ENCODE assay signal across 8 cellular contexts in genomic region chr17:80101160-80101945, GRCh38. TPM values are rescaled to one million over a fixed set of nuclear protein-coding genes. Genes with fewer than 3 reads are reported as not detected.
DNase-seq lines count a peak whose midpoint lies in the region; ATAC-seq and TF ChIP-seq lines count a peak whose summit lies in the region.

Gene GAA, plus strand, starts transcription at chr17:80101581. Its CDS starts 3,006 bp downstream, at chr17:80104587.

- no peaks in the 10 kb centered on the region for H3K9me2 ChIP-seq in DOHH2 (replicated peaks; ENCODE audit: control insufficient read depth, low read length)
- H3K9me2 ChIP-seq in Loucy (replicated peaks; ENCODE audit: low read depth, low read length): no peaks in the 10 kb centered on the region

- no peaks in the 10 kb centered on the region for H3K9me3 Mint-ChIP-seq in activated naive CD4-positive, alpha-beta T cell treated with anti-CD3 and anti-CD28 coated beads for 36 hours

- no peaks in the 10 kb centered on the region for H4K20me1 ChIP-seq in DOHH2 (ENCODE audit: control insufficient read depth, insufficient read depth, low read depth, low read length)
- no peaks in the 10 kb centered on the region for H4K20me1 ChIP-seq in Loucy (ENCODE audit: insufficient read depth, low read length, poor library complexity, severe bottlenecking)

- H3K4me1 ChIP-seq in DOHH2 (ENCODE audit: control insufficient read depth, low read length) (peaks cover 25% of the 10 kb centered on the region), Loucy (ENCODE audit: insufficient read depth, low read length, poor library complexity, severe bottlenecking) (peaks cover 22% of the 10 kb centered on the region), suprapubic skin (peaks cover 41% of the 10 kb centered on the region)

- peaks cover 3% of the 10 kb centered on the region; the same call in 1 of the 2 replicates for H3K79me2 ChIP-seq in DOHH2 (ENCODE audit: control insufficient read depth, low read length)
- H3K79me2 ChIP-seq in Loucy (ENCODE audit: insufficient read depth, low read length): peaks cover 7% of the 10 kb centered on the region

- peak within 1 kb of the TSS; percentile 92 for H3K4me3 Mint-ChIP-seq in activated naive CD4-positive, alpha-beta T cell treated with anti-CD3 and anti-CD28 coated beads for 36 hours

- peak within 1 kb of the TSS; percentile 87 for H3K9ac ChIP-seq in Loucy (ENCODE audit: low read depth, low read length, poor library complexity, severe bottlenecking)

- DNase-seq in SK-N-DZ (ENCODE audit: low spot score): peak; percentile 83
- DNase-seq in activated naive CD4-positive, alpha-beta T cell treated with anti-CD3 and anti-CD28 coated beads for 36 hours: peak; percentile 84
- DNase-seq in germinal center (ENCODE audit: low spot score): peak; percentile 98
- peak; percentile 67 for DNase-seq in occipital lobe (lab: John Stamatoyannopoulos, UW)
- DNase-seq in suprapubic skin (ENCODE audit: low spot score in 2 of 2): peak; percentile 88 to 90

- H3K36me3 ChIP-seq in DOHH2 (ENCODE audit: control insufficient read depth, low read length) (no peaks in the 10 kb centered on the region), Loucy (ENCODE audit: insufficient read depth, low read length) (no peaks in the 10 kb centered on the region), suprapubic skin (no peaks in the 10 kb centered on the region)

- peak within 1 kb of the TSS; percentile 98 for H2AFZ ChIP-seq in Loucy (ENCODE audit: low read length)

- H3K4me3 ChIP-seq in DOHH2 (ENCODE audit: low read length) (peak within 1 kb of the TSS; percentile 95), Loucy (ENCODE audit: low read length, poor library complexity, severe bottlenecking) (peak within 1 kb of the TSS; percentile 97), suprapubic skin (peak within 1 kb of the TSS; percentile 96)

- no peaks in the 10 kb centered on the region for H3K27me3 ChIP-seq in DOHH2 (ENCODE audit: control insufficient read depth, low read length)
- no peaks in the 10 kb centered on the region for H3K27me3 ChIP-seq in Loucy (ENCODE audit: insufficient read depth, low read length, poor library complexity, severe bottlenecking)
- H3K27me3 ChIP-seq in suprapubic skin: no peaks in the 10 kb centered on the region

- peak within 1 kb of the TSS; percentile 59 for H3K27ac Mint-ChIP-seq in activated naive CD4-positive, alpha-beta T cell treated with anti-CD3 and anti-CD28 coated beads for 36 hours

- intact Hi-C loops in activated naive CD4-positive, alpha-beta T cell treated with anti-CD3 and anti-CD28 coated beads for 36 hours (cut with micrococcal nuclease): loop anchor here (1.0 to 5.0 kb wide), 4 partner anchors 46 to 1136 kb away; partner anchors contain the start of genes EIF4A3, NDUFAF8 and TEPSIN

- H3K4me2 ChIP-seq in DOHH2 (ENCODE audit: low read length) (peak within 1 kb of the TSS; percentile 100), Loucy (ENCODE audit: low read depth, low read length, poor library complexity, severe bottlenecking) (peak within 1 kb of the TSS; percentile 99)

- H3F3A ChIP-seq in DOHH2 (ENCODE audit: control insufficient read depth, insufficient read depth): peaks cover 5% of the 10 kb centered on the region
- H3F3A ChIP-seq in Loucy (ENCODE audit: low read depth): no peaks in the 10 kb centered on the region

- H3K9me3 ChIP-seq in DOHH2 (ENCODE audit: control insufficient read depth, insufficient read depth, low read length): no peaks in the 10 kb centered on the region
- H3K9me3 ChIP-seq in Loucy (ENCODE audit: insufficient read depth, low read depth, low read length): no peaks in the 10 kb centered on the region
- H3K9me3 ChIP-seq in suprapubic skin: no peaks in the 10 kb centered on the region

- H3K36me3 Mint-ChIP-seq in activated naive CD4-positive, alpha-beta T cell treated with anti-CD3 and anti-CD28 coated beads for 36 hours (ENCODE audit: low read depth): no peaks in the 10 kb centered on the region

- TF ChIP-seq POLR2A in suprapubic skin (IDR thresholded peaks at IDR 0.05): peak in 1 of 2 donors; percentile 2

- peaks cover 28% of the 10 kb centered on the region for H3K4me1 Mint-ChIP-seq in activated naive CD4-positive, alpha-beta T cell treated with anti-CD3 and anti-CD28 coated beads for 36 hours (ENCODE audit: low read depth)

- TF ChIP-seq CTCF in DOHH2 (IDR thresholded peaks at IDR 0.05; ENCODE audit: low read depth, low read length, poor library complexity, severe bottlenecking) (peak; percentile 67), Loucy (conservative IDR thresholded peaks at IDR 0.05; ENCODE audit: low read length) (peak; percentile 58), suprapubic skin (IDR thresholded peaks at IDR 0.05) (peak; percentile 76 to 96)

- WGBS in suprapubic skin: 0% methylated on average over 42 of the region's 107 CpGs

- ATAC-seq in GM21786 (IDR thresholded peaks at IDR 0.05; ENCODE audit: unreplicated experiment): peak; percentile 60

- H3K27ac ChIP-seq in DOHH2 (ENCODE audit: low read depth, low read length): no peak within 1 kb of the TSS
- peak within 1 kb of the TSS; percentile 71 for H3K27ac ChIP-seq in suprapubic skin

- TF ChIP-seq EP300 in suprapubic skin (IDR thresholded peaks at IDR 0.05): no peak

- H3K27me3 Mint-ChIP-seq in activated naive CD4-positive, alpha-beta T cell treated with anti-CD3 and anti-CD28 coated beads for 36 hours (ENCODE audit: low read depth): no peaks in the 10 kb centered on the region

- CTCF ChIA-PET in activated naive CD4-positive, alpha-beta T cell treated with anti-CD3 and anti-CD28 coated beads for 36 hours (lab: Charles Lee): interaction anchor here (0.6 to 1.6 kb wide), 26 partner anchors 9 to 997 kb away, joined by 3 to 11 read pairs (median 4); no protein-coding TSS in a partner anchor

RNA-seq across cellular contexts. Expression of gene GAA, which starts in this region (rescaled TPM):
- polyA plus RNA-seq in SK-N-DZ (2014; cell fraction: cytosol; rRNA removed): 97.9 and 111 TPM in 2 replicates
- polyA plus RNA-seq in SK-N-DZ (2014; cell fraction: nucleus; rRNA removed): 787 and 878 TPM in 2 replicates
- total RNA-seq in activated naive CD4-positive, alpha-beta T cell treated with anti-CD3 and anti-CD28 coated beads for 36 hours: 10 to 100 TPM; 32.1 to 33.2 TPM
- total RNA-seq in occipital lobe: 14.3 TPM
- total RNA-seq in suprapubic skin: 10 to 100 TPM; 39.4 to 59.9 (median 45.3) TPM
